Comparison of ENCODE assay signal across 30 cellular contexts in genomic region chr10:128879441-128880175, GRCh38.
"Had no signal": no experiment of that assay in that cellular context is flagged by ENCODE, and none has a peak within 500 bp of the region (broad histone marks: within the 10 kb centered on the region; RNA-seq: fewer than 3 reads in every experiment).

No MANE protein-coding gene starts in this region.

- DNase-seq: effector CD8-positive, alpha-beta T cell; esophagus squamous epithelium; foreskin melanocyte; glutamatergic neuron; heart right ventricle; hippocampal formation; kidney glomerular epithelial cell; left colon; left ventricle myocardium inferior; lower lobe of right lung; naive B cell; occipital lobe; pancreas; stimulated activated CD4-positive, alpha-beta T cell treated with anti-CD3 and anti-CD28 coated beads, Interleukin-12 subunit alpha, Interleukin-12 subunit beta, amount 100 ng/mL, for 4 hours; stimulated activated CD4-positive, alpha-beta T cell treated with anti-CD3 and anti-CD28 coated beads, Interleukin-1b, Interleukin-23, amount 100 ng/mL, for 48 hours; stimulated activated CD4-positive, alpha-beta T cell treated with anti-CD3 and anti-CD28 coated beads, Interleukin-4, amount 100 ng/mL, for 24 hours; stimulated activated naive CD8-positive, alpha-beta T cell treated with anti-CD3 and anti-CD28 coated beads, Interleukin-15, Interleukin-2, amounts not matched to agents 100 U/mL and 50 U/mL, for 24 hours; substantia nigra; testis; upper lobe of right lung; uterus had no signal

- H3K27ac Mint-ChIP-seq: memory B cell; naive B cell; natural killer cell treated with Interleukin-12 subunit alpha and Interleukin-12 subunit beta and Interleukin-15 and Interleukin-18, amount 100 ng/mL, for 72 hours; stimulated activated effector memory CD8-positive, alpha-beta T cell treated with anti-CD3 and anti-CD28 coated beads, Interleukin-12 subunit alpha, Interleukin-12 subunit beta, amount 100 ng/mL, for 72 hours had no signal

- H3K4me2 ChIP-seq: smooth muscle cell had no signal

- H3K36me3 Mint-ChIP-seq: memory B cell; naive B cell; natural killer cell treated with Interleukin-12 subunit alpha and Interleukin-12 subunit beta and Interleukin-15 and Interleukin-18, amount 100 ng/mL, for 72 hours; stimulated activated effector memory CD8-positive, alpha-beta T cell treated with anti-CD3 and anti-CD28 coated beads, Interleukin-12 subunit alpha, Interleukin-12 subunit beta, amount 100 ng/mL, for 72 hours had no signal

- ATAC-seq: heart right ventricle; left colon; lower lobe of right lung; natural killer cell treated with Interleukin-12 subunit alpha and Interleukin-12 subunit beta and Interleukin-15 and Interleukin-18, amount 100 ng/mL, for 72 hours; pancreas; sciatic nerve; stimulated activated effector memory CD8-positive, alpha-beta T cell treated with anti-CD3 and anti-CD28 coated beads, Interleukin-12 subunit alpha, Interleukin-12 subunit beta, amount 100 ng/mL, for 72 hours; stimulated activated naive CD8-positive, alpha-beta T cell treated with anti-CD3 and anti-CD28 coated beads, Interleukin-15, Interleukin-2, amounts not matched to agents 100 U/mL and 50 U/mL, for 24 hours; upper lobe of right lung had no signal

- H3K4me3 ChIP-seq: dorsolateral prefrontal cortex, esophagus squamous epithelium, heart right ventricle, left ventricle myocardium inferior, lower lobe of right lung, pancreas, prostate gland, right atrium auricular region, smooth muscle cell, testis, tibial nerve, upper lobe of right lung, uterus had no signal

- H3K9me3 Mint-ChIP-seq: natural killer cell treated with Interleukin-12 subunit alpha and Interleukin-12 subunit beta and Interleukin-15 and Interleukin-18, amount 100 ng/mL, for 72 hours had no signal

- H3K4me1 Mint-ChIP-seq: memory B cell; naive B cell; stimulated activated effector memory CD8-positive, alpha-beta T cell treated with anti-CD3 and anti-CD28 coated beads, Interleukin-12 subunit alpha, Interleukin-12 subunit beta, amount 100 ng/mL, for 72 hours had no signal

- H3K9me3 ChIP-seq: heart right ventricle, left ventricle myocardium inferior, lower lobe of right lung, pancreas, prostate gland, right atrium auricular region, testis, tibial nerve, upper lobe of right lung, uterus had no signal

- H3K4me3 Mint-ChIP-seq: memory B cell; naive B cell; natural killer cell treated with Interleukin-12 subunit alpha and Interleukin-12 subunit beta and Interleukin-15 and Interleukin-18, amount 100 ng/mL, for 72 hours; stimulated activated effector memory CD8-positive, alpha-beta T cell treated with anti-CD3 and anti-CD28 coated beads, Interleukin-12 subunit alpha, Interleukin-12 subunit beta, amount 100 ng/mL, for 72 hours had no signal

- H3K27me3 ChIP-seq: esophagus squamous epithelium, pancreas, right atrium auricular region, testis, tibial nerve, upper lobe of right lung, uterus had no signal

- H3K36me3 ChIP-seq: esophagus squamous epithelium, heart right ventricle, left ventricle myocardium inferior, lower lobe of right lung, pancreas, prostate gland, right atrium auricular region, tibial nerve, upper lobe of right lung, uterus had no signal

- H3K4me1 ChIP-seq: esophagus squamous epithelium, lower lobe of right lung, pancreas, prostate gland, testis, tibial nerve, upper lobe of right lung, uterus had no signal

- H3K27ac ChIP-seq: esophagus squamous epithelium, heart right ventricle, left ventricle myocardium inferior, lower lobe of right lung, pancreas, prostate gland, right atrium auricular region, testis, tibial nerve, upper lobe of right lung, uterus had no signal
